In the genomic region with DNA sequence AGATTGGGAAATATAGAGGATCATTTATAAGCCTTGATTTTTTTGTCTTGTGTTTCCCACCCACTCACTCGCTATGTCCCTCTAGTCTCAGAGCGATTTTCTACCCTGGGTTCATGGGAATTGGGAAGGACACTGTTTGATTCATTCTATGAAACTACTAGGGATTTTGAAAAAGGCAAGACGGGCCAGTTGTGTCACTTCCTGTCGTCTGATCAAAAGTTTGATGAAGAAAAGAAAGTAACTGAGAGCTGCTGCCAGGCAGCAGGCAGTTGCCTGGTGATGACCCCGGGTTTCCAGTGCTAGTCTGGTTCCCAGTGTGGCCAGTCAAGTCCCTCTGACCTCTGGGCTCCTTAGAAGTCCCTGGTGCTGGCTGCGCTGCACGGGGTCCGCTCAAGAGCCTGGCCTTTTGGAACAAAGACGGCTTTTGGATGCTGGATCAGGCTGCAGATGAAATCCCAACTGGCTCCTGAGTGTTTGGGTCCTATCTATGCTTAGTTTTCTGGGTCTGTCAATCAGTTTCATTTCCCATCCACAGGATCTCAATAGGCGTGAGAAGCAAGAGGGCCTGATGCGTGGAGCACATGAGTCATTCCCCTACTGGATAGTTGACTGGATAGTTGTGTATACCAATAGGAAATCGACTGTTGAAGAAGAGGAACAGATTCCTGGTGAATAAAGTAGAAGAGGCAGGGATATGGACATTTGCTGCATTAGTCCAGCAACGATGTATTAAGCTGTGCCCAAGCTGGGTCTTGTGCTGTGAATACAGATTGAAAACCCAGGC, we compare ENCODE assay signal across 14 cellular contexts.
DNase-seq lines count a peak whose midpoint lies in the region; ATAC-seq and TF ChIP-seq lines count a peak whose summit lies in the region.
"Had no signal": no experiment of that assay in that cellular context is flagged by ENCODE, and none has a peak within 500 bp of the region (broad histone marks: within the 10 kb centered on the region; RNA-seq: fewer than 3 reads in every experiment).

No MANE protein-coding gene starts in this region.

- no peak overlapping the region for H2BK12ac ChIP-seq in neuronal stem cell (ENCODE audit: low read length)

- no peaks in the 10 kb centered on the region for H3K27me3 Mint-ChIP-seq in activated naive CD4-positive, alpha-beta T cell treated with anti-CD3 and anti-CD28 coated beads for 36 hours (ENCODE audit: low read depth)
- H3K27me3 Mint-ChIP-seq in activated naive CD8-positive, alpha-beta T cell treated with anti-CD3 and anti-CD28 coated beads, Interleukin-2, amount 10 ng/mL, durations not matched to agents 7 days and 5 days = no peaks in the 10 kb centered on the region
- H3K27me3 Mint-ChIP-seq: stimulated activated memory B cell treated with anti-CD40 and anti-IgM and Interleukin-4, amounts not matched to agents 10 μg/mL and 1 μg/mL and 100 μg/mL, for 72 hours had no signal

- no peak overlapping the region for H3K4ac ChIP-seq in neuronal stem cell (ENCODE audit: low read length)

- peak overlapping the region; percentile 20 for H2AFZ ChIP-seq in neuronal stem cell (ENCODE audit: low read length)
- H2AFZ ChIP-seq: parathyroid adenoma had no signal

- no peak overlapping the region for H3K4me3 Mint-ChIP-seq in activated naive CD4-positive, alpha-beta T cell treated with anti-CD3 and anti-CD28 coated beads for 36 hours
- H3K4me3 Mint-ChIP-seq in activated naive CD8-positive, alpha-beta T cell treated with anti-CD3 and anti-CD28 coated beads, Interleukin-2, amount 10 ng/mL, durations not matched to agents 7 days and 5 days = peak overlapping the region; percentile 56
- H3K4me3 Mint-ChIP-seq: stimulated activated memory B cell treated with anti-CD40 and anti-IgM and Interleukin-4, amounts not matched to agents 10 μg/mL and 1 μg/mL and 100 μg/mL, for 72 hours had no signal

- H3K14ac ChIP-seq in neuronal stem cell (ENCODE audit: low read length) = no peak overlapping the region

- no peak overlapping the region for H2AK5ac ChIP-seq in neuronal stem cell (ENCODE audit: low read depth, low read length)

- TF ChIP-seq EP300 in sigmoid colon (IDR thresholded peaks at IDR 0.05) = no peak

- H3K9me3 ChIP-seq in neuronal stem cell (replicated peaks in 1 of 2; ENCODE audit: control insufficient read depth in 2 of 2, insufficient read depth in 1 of 2, low read depth in 1 of 2, low read length in 2 of 2) (no peaks in the 10 kb centered on the region), sigmoid colon (no peaks in the 10 kb centered on the region)
- H3K9me3 ChIP-seq: lower lobe of right lung had no signal

- H3K36me3 Mint-ChIP-seq in activated naive CD4-positive, alpha-beta T cell treated with anti-CD3 and anti-CD28 coated beads for 36 hours (ENCODE audit: low read depth) = peaks cover 12% of the 10 kb centered on the region
- peaks cover 16% of the 10 kb centered on the region for H3K36me3 Mint-ChIP-seq in activated naive CD8-positive, alpha-beta T cell treated with anti-CD3 and anti-CD28 coated beads, Interleukin-2, amount 10 ng/mL, durations not matched to agents 7 days and 5 days

- H3K27ac ChIP-seq in neuronal stem cell (replicated peaks; ENCODE audit: low read length) (no peak overlapping the region), sigmoid colon (no peak overlapping the region)
- H3K27ac ChIP-seq: lower lobe of right lung, parathyroid adenoma had no signal

- H4K8ac ChIP-seq in neuronal stem cell (ENCODE audit: low read depth, low read length) = no peak overlapping the region

- H3K27ac Mint-ChIP-seq in activated naive CD4-positive, alpha-beta T cell treated with anti-CD3 and anti-CD28 coated beads for 36 hours = peak overlapping the region; percentile 79
- peak overlapping the region; percentile 83 for H3K27ac Mint-ChIP-seq in activated naive CD8-positive, alpha-beta T cell treated with anti-CD3 and anti-CD28 coated beads, Interleukin-2, amount 10 ng/mL, durations not matched to agents 7 days and 5 days
- H3K27ac Mint-ChIP-seq: stimulated activated memory B cell treated with anti-CD40 and anti-IgM and Interleukin-4, amounts not matched to agents 10 μg/mL and 1 μg/mL and 100 μg/mL, for 72 hours had no signal

- TF ChIP-seq CTCF in NB4 (IDR thresholded peaks at IDR 0.05; ENCODE audit: low read depth, low read length) = no peak
- no peak for TF ChIP-seq CTCF in sigmoid colon (IDR thresholded peaks at IDR 0.05)

- no peak overlapping the region for H2BK120ac ChIP-seq in neuronal stem cell (ENCODE audit: low read depth, low read length)

- H3K4me3 ChIP-seq in NB4 (ENCODE audit: low read depth, low read length) = no peak overlapping the region
- no peak overlapping the region for H3K4me3 ChIP-seq in neuronal stem cell (ENCODE audit: low read length in 2 of 2)
- H3K4me3 ChIP-seq in sigmoid colon = no peak overlapping the region
- H3K4me3 ChIP-seq: lower lobe of right lung had no signal

- H3K27me3 ChIP-seq in neuronal stem cell (ENCODE audit: control insufficient read depth in 3 of 3, insufficient read depth in 3 of 3, low read depth in 1 of 3, low read length in 3 of 3) (no peaks in the 10 kb centered on the region), sigmoid colon (no peaks in the 10 kb centered on the region)

- no CpG with 5 or more reads among the region's 13 CpGs for WGBS in neuronal stem cell (ENCODE audit: extremely low coverage in 2 of 2, insufficient read length in 2 of 2, insufficient replicate concordance in 1 of 2), 2 donors
- 83 to 89% methylated on average over 13 of the region's 13 CpGs for WGBS in sigmoid colon, 2 donors

- no peak overlapping the region for H3K23ac ChIP-seq in neuronal stem cell (ENCODE audit: low read depth, low read length, poor library complexity)

- CTCF ChIA-PET in activated naive CD4-positive, alpha-beta T cell treated with anti-CD3 and anti-CD28 coated beads for 36 hours (lab: Charles Lee) = no interaction called here

- H3K9me3 Mint-ChIP-seq in activated naive CD4-positive, alpha-beta T cell treated with anti-CD3 and anti-CD28 coated beads for 36 hours = no peaks in the 10 kb centered on the region
- H3K9me3 Mint-ChIP-seq in activated naive CD8-positive, alpha-beta T cell treated with anti-CD3 and anti-CD28 coated beads, Interleukin-2, amount 10 ng/mL, durations not matched to agents 7 days and 5 days = no peaks in the 10 kb centered on the region
- H3K9me3 Mint-ChIP-seq: stimulated activated memory B cell treated with anti-CD40 and anti-IgM and Interleukin-4, amounts not matched to agents 10 μg/mL and 1 μg/mL and 100 μg/mL, for 72 hours had no signal

- peak; percentile 85 for ATAC-seq in activated naive CD8-positive, alpha-beta T cell treated with anti-CD3 and anti-CD28 coated beads, Interleukin-2, amount 10 ng/mL, durations not matched to agents 7 days and 5 days (ENCODE audit: low read depth)
- ATAC-seq in GM18502 (IDR thresholded peaks at IDR 0.05; ENCODE audit: poor library complexity, unreplicated experiment) = no peak
- ATAC-seq: stimulated activated memory B cell treated with anti-CD40 and anti-IgM and Interleukin-4, amounts not matched to agents 10 μg/mL and 1 μg/mL and 100 μg/mL, for 72 hours had no signal

- no peak overlapping the region for H3K18ac ChIP-seq in neuronal stem cell (ENCODE audit: low read length)

- no peak for TF ChIP-seq POLR2A in NB4 (IDR thresholded peaks at IDR 0.05; ENCODE audit: extremely low read depth, insufficient read length)
- TF ChIP-seq POLR2A in sigmoid colon (IDR thresholded peaks at IDR 0.05) = no peak

- no peak overlapping the region for H2BK5ac ChIP-seq in neuronal stem cell (ENCODE audit: low read length)

- H3K4me1 ChIP-seq in neuronal stem cell (ENCODE audit: control insufficient read depth in 2 of 2, insufficient read depth in 1 of 2, low read depth in 1 of 2, low read length in 2 of 2) (peaks cover 0 to 10% of the 10 kb centered on the region in 2 donors), sigmoid colon (peaks cover 0 to 6% (median 3%) of the 10 kb centered on the region in 4 donors)
- H3K4me1 ChIP-seq: lower lobe of right lung, parathyroid adenoma had no signal

- H2BK15ac ChIP-seq in neuronal stem cell (ENCODE audit: low read length) = no peak overlapping the region

- H3K79me1 ChIP-seq in neuronal stem cell (ENCODE audit: low read depth, low read length) = no peaks in the 10 kb centered on the region

- no peak overlapping the region for H4K91ac ChIP-seq in neuronal stem cell (ENCODE audit: low read depth, low read length, poor library complexity)

- POLR2A ChIA-PET in activated naive CD8-positive, alpha-beta T cell treated with anti-CD3 and anti-CD28 coated beads, Interleukin-2, amount 10 ng/mL, durations not matched to agents 7 days and 5 days (lab: Charles Lee) = interaction anchor here (1.2 kb wide), 1 partner anchor 11 kb away, joined by 3 read pairs; no protein-coding TSS in a partner anchor

- DNase-seq in activated naive CD4-positive, alpha-beta T cell treated with anti-CD3 and anti-CD28 coated beads for 36 hours = peak; percentile 49
- no peak for DNase-seq in activated naive CD4-positive, alpha-beta T cell treated with anti-CD3 and anti-CD28 coated beads, Interleukin-2, amount 50 U/mL, for 16 hours
- DNase-seq in NB4 (ENCODE audit: low read depth) (peak; percentile 14), neuronal stem cell (ENCODE audit: low spot score) (no peak), NCI-H1105 treated with DMSO at 0.1 percent for 48 hours (lab: John Stamatoyannopoulos, UW) (no peak), sigmoid colon (no peak)
- DNase-seq in activated naive CD8-positive, alpha-beta T cell treated with anti-CD3 and anti-CD28 coated beads, Interleukin-2, amount 10 ng/mL, durations not matched to agents 7 days and 5 days = peak; percentile 36
- DNase-seq: lower lobe of right lung, NCI-H1694, NCI-H774, Right ventricle myocardium superior had no signal

- intact Hi-C loops in activated naive CD4-positive, alpha-beta T cell treated with anti-CD3 and anti-CD28 coated beads for 36 hours (cut with micrococcal nuclease) = loop anchor here (5.0 kb wide), 2 partner anchors 54 to 74 kb away; no protein-coding TSS in a partner anchor
- intact Hi-C loops in sigmoid colon (cut with DNase I) = no loop called here

- H3K9ac ChIP-seq in neuronal stem cell (ENCODE audit: low read depth, low read length, poor library complexity) = no peak overlapping the region
- H3K9ac ChIP-seq: parathyroid adenoma had no signal

- H3K36me3 ChIP-seq in neuronal stem cell (replicated peaks in 1 of 2; ENCODE audit: control insufficient read depth in 2 of 2, insufficient read depth in 2 of 2, low read length in 2 of 2) = peaks cover 0 to 8% of the 10 kb centered on the region in 2 donors
- H3K36me3 ChIP-seq in sigmoid colon = peaks cover 0 to 15% (median 5%) of the 10 kb centered on the region in 4 donors

- no peak overlapping the region for H3K4me2 ChIP-seq in neuronal stem cell (ENCODE audit: insufficient read depth, low read length, poor library complexity, severe bottlenecking)

- H3K4me1 Mint-ChIP-seq in activated naive CD4-positive, alpha-beta T cell treated with anti-CD3 and anti-CD28 coated beads for 36 hours (ENCODE audit: low read depth) = peaks cover 18% of the 10 kb centered on the region
- peaks cover 16% of the 10 kb centered on the region for H3K4me1 Mint-ChIP-seq in activated naive CD8-positive, alpha-beta T cell treated with anti-CD3 and anti-CD28 coated beads, Interleukin-2, amount 10 ng/mL, durations not matched to agents 7 days and 5 days

Comparison
In these comparisons a context has a peak if more than half of its experiments do, and no peak if none do; other contexts are left out.
1. DNase-seq: peak in activated naive CD4-positive, alpha-beta T cell treated with anti-CD3 and anti-CD28 coated beads for 36 hours (single experiment), NB4 (single experiment) and activated naive CD8-positive, alpha-beta T cell treated with anti-CD3 and anti-CD28 coated beads, Interleukin-2, amount 10 ng/mL, durations not matched to agents 7 days and 5 days (single experiment); none in activated naive CD4-positive, alpha-beta T cell treated with anti-CD3 and anti-CD28 coated beads, Interleukin-2, amount 50 U/mL, for 16 hours (single experiment), neuronal stem cell (single experiment), NCI-H1105 treated with DMSO at 0.1 percent for 48 hours (single experiment) and sigmoid colon (single experiment).